Comparison of ENCODE assay signal across 9 cellular contexts in genomic region chr2:136376798-136377211, GRCh38.
DNase-seq lines count a peak whose midpoint lies in the region; ATAC-seq and TF ChIP-seq lines count a peak whose summit lies in the region.
"Had no signal": no experiment of that assay in that cellular context is flagged by ENCODE, and none has a peak within 500 bp of the region (broad histone marks: within the 10 kb centered on the region; RNA-seq: fewer than 3 reads in every experiment).

No MANE protein-coding gene starts in this region.

- no peak overlapping the region for H3T11ph ChIP-seq in H9 (ENCODE audit: low read length)

- no peak overlapping the region for H3K4me2 ChIP-seq in H9 (ENCODE audit: insufficient read depth, insufficient read length, low read length)

- H3K14ac ChIP-seq in H9 (ENCODE audit: insufficient read depth, low read length), result no peak overlapping the region

- H3K4ac ChIP-seq in H9 (ENCODE audit: low read depth, low read length), result no peak overlapping the region

- intact Hi-C loops in left lung (cut with DNase I), result loop anchor here in 1 of 2 donors (5.0 kb wide), 1 partner anchor 460 kb away; no protein-coding TSS in a partner anchor

- H3K4me3 ChIP-seq in AG10803 (ENCODE audit: low read length), result no peak overlapping the region
- no peak overlapping the region for H3K4me3 ChIP-seq in left lung
- H3K4me3 ChIP-seq: SJSA1 had no signal

- no peak overlapping the region for H2BK120ac ChIP-seq in H9 (ENCODE audit: low read depth, low read length, poor library complexity, severe bottlenecking)

- peaks cover 3% of the 10 kb centered on the region for H3K27me3 Mint-ChIP-seq in H9 (ENCODE audit: low read depth)

- no peaks in the 10 kb centered on the region for H3K36me3 ChIP-seq in left lung
- H3K36me3 ChIP-seq: SJSA1 had no signal

- no peaks in the 10 kb centered on the region for H3K79me1 ChIP-seq in H9 (ENCODE audit: insufficient read depth, low read depth, low read length, poor library complexity, severe bottlenecking)

- H2BK12ac ChIP-seq in H9 (ENCODE audit: insufficient read length, low read depth, low read length), result no peak overlapping the region

- no peaks in the 10 kb centered on the region for H3K27me3 ChIP-seq in H9 (ENCODE audit: insufficient read depth, low read length)
- no peaks in the 10 kb centered on the region for H3K27me3 ChIP-seq in left lung
- H3K27me3 ChIP-seq: SJSA1 had no signal

- peaks cover 0 to 8% of the 10 kb centered on the region in 2 experiments; a peak in 2 of 4 replicates for H3K4me1 Mint-ChIP-seq in H9

- no peak overlapping the region for H2AK5ac ChIP-seq in H9 (ENCODE audit: insufficient read length, low read length)

- no peak overlapping the region for H3K18ac ChIP-seq in H9 (ENCODE audit: insufficient read length, low read depth, low read length)

- no peak overlapping the region for H2AFZ ChIP-seq in H9 (ENCODE audit: low read length)

- no peak overlapping the region for H3K27ac ChIP-seq in H9 (ENCODE audit: insufficient read length, low read depth, low read length)
- H3K27ac ChIP-seq in left lung, result no peak overlapping the region
- H3K27ac ChIP-seq: SJSA1 had no signal

- H3K23ac ChIP-seq in H9 (ENCODE audit: insufficient read length, low read depth, low read length), result no peak overlapping the region

- H4K5ac ChIP-seq in H9 (ENCODE audit: insufficient read length, low read depth, low read length), result no peak overlapping the region

- H3K56ac ChIP-seq in H9 (ENCODE audit: insufficient read length, low read depth, low read length), result no peak overlapping the region

- no peaks in the 10 kb centered on the region for H4K20me1 ChIP-seq in H9 (ENCODE audit: control insufficient read depth, insufficient read depth, insufficient read length)

- H4K8ac ChIP-seq in H9 (replicated peaks; ENCODE audit: insufficient read length, low read depth, low read length), result no peak overlapping the region

- H3K27ac Mint-ChIP-seq in H9, result peak overlapping the region in 1 of 3 experiments; percentile 46; a peak in 2 of 7 replicates

- no peaks in the 10 kb centered on the region for H3K4me1 ChIP-seq in H9 (ENCODE audit: insufficient read depth, low read length)
- H3K4me1 ChIP-seq in left lung, result no peaks in the 10 kb centered on the region
- H3K4me1 ChIP-seq: SJSA1 had no signal

- H3K23me2 ChIP-seq in H9 (ENCODE audit: insufficient read length, low read depth, low read length, poor library complexity, severe bottlenecking), result no peaks in the 10 kb centered on the region

- H3K9ac ChIP-seq in H9 (ENCODE audit: extremely low read depth, insufficient read length, low read length), result no peak overlapping the region

- TF ChIP-seq CTCF in AG10803 (conservative IDR thresholded peaks at IDR 0.05; ENCODE audit: low read length), result no peak
- no peak for TF ChIP-seq CTCF in H9 (conservative IDR thresholded peaks at IDR 0.05)
- no peak for TF ChIP-seq CTCF in left lung (IDR thresholded peaks at IDR 0.05)

- H3K9me3 Mint-ChIP-seq in H9, result no peaks in the 10 kb centered on the region; a peak in 1 of 5 replicates

- H2BK20ac ChIP-seq in H9 (ENCODE audit: low read depth, low read length, poor library complexity, severe bottlenecking), result no peak overlapping the region

- no CpG with 5 or more reads among the region's 6 CpGs for WGBS in H9 (ENCODE audit: extremely low coverage, insufficient read length, low lambda C conversion rate)

- ATAC-seq in HG02870 (IDR thresholded peaks at IDR 0.05; ENCODE audit: unreplicated experiment) (no peak), left lung (no peak)

- H2BK15ac ChIP-seq in H9 (ENCODE audit: low read depth, low read length), result no peak overlapping the region

- H3K4me3 Mint-ChIP-seq in H9, result no peak overlapping the region

- no peak overlapping the region for H4K91ac ChIP-seq in H9 (ENCODE audit: insufficient read length, low read depth, low read length)

- DNase-seq in AG10803 (ENCODE audit: low read depth), result peak; percentile 35
- peak; percentile 8 for DNase-seq in H9
- DNase-seq in activated CD8-positive, alpha-beta memory T cell treated with anti-CD3 and anti-CD28 coated beads, Interleukin-2, amount 50 U/mL, for 48 hours, result peak; percentile 57
- DNase-seq in left kidney (ENCODE audit: low read depth, low spot score), result peak; percentile 92
- no peak for DNase-seq in NCI-H2107 treated with DMSO at 0.1 percent for 48 hours (lab: John Stamatoyannopoulos, UW; ENCODE audit: unreplicated experiment)
- DNase-seq in left lung, result no peak
- DNase-seq in A172 (ENCODE audit: low spot score), result no peak

- no peaks in the 10 kb centered on the region for H3K79me2 ChIP-seq in H9 (ENCODE audit: insufficient read depth, low read length)

- no peaks in the 10 kb centered on the region for H3K36me3 Mint-ChIP-seq in H9 (ENCODE audit: insufficient read depth in 1 of 3, low read depth in 3 of 3)

- H3K9me3 ChIP-seq in H9 (ENCODE audit: control insufficient read depth, low read depth, low read length) (no peaks in the 10 kb centered on the region), left lung (no peaks in the 10 kb centered on the region)
- H3K9me3 ChIP-seq: SJSA1 had no signal

- H2BK5ac ChIP-seq in H9 (ENCODE audit: insufficient read length, low read length), result no peak overlapping the region

Comparison
In these comparisons a context has a peak if more than half of its experiments do, and no peak if none do; other contexts are left out.
1. DNase-seq: peak in AG10803 (single experiment), H9 (single experiment), activated CD8-positive, alpha-beta memory T cell treated with anti-CD3 and anti-CD28 coated beads, Interleukin-2, amount 50 U/mL, for 48 hours (single experiment) and left kidney (single experiment); none in NCI-H2107 treated with DMSO at 0.1 percent for 48 hours (single experiment), left lung (0 of 2) and A172 (single experiment).